Comparison of ENCODE assay signal across 8 cellular contexts in genomic region chr5:151214614-151215545, GRCh38. TPM values are rescaled to one million over a fixed set of nuclear protein-coding genes. Genes with fewer than 3 reads are reported as not detected.
DNase-seq lines count a peak whose midpoint lies in the region; ATAC-seq and FAIRE-seq lines count a peak whose summit lies in the region.

No MANE protein-coding gene starts in this region.

- peak overlapping the region; percentile 93 for H3K4me3 Mint-ChIP-seq in activated naive CD8-positive, alpha-beta T cell treated with anti-CD3 and anti-CD28 coated beads for 36 hours

- peak overlapping the region; percentile 81 for H3K27ac ChIP-seq in muscle layer of duodenum (ENCODE audit: low read length)

- no peaks in the 10 kb centered on the region for H3K27me3 ChIP-seq in muscle layer of duodenum (ENCODE audit: low read depth, low read length)

- H3K4me1 ChIP-seq in muscle layer of duodenum (ENCODE audit: control insufficient read depth in 1 of 2, insufficient read depth in 2 of 2, low read length in 2 of 2): peaks cover 35 to 59% of the 10 kb centered on the region in 2 donors

- peaks cover 0 to 3% of the 10 kb centered on the region in 2 donors for H3K36me3 ChIP-seq in muscle layer of duodenum (ENCODE audit: control insufficient read depth in 1 of 2, insufficient read depth in 2 of 2, low read length in 2 of 2)

- no peaks in the 10 kb centered on the region for H3K9me3 ChIP-seq in muscle layer of duodenum (ENCODE audit: control insufficient read depth in 1 of 2, low read length in 2 of 2)

- ATAC-seq in GM19468 (IDR thresholded peaks at IDR 0.05; ENCODE audit: extremely low read depth, unreplicated experiment) (peak; percentile 46), HG03565 (IDR thresholded peaks at IDR 0.05; ENCODE audit: unreplicated experiment) (peak; percentile 36)

- H3K27me3 Mint-ChIP-seq in activated naive CD8-positive, alpha-beta T cell treated with anti-CD3 and anti-CD28 coated beads for 36 hours: no peaks in the 10 kb centered on the region

- H3K4me3 ChIP-seq in GM08714 (ENCODE audit: low read length): peak overlapping the region; percentile 40; the same call in 1 of the 2 replicates
- peak overlapping the region; percentile 1 to 11 for H3K4me3 ChIP-seq in muscle layer of duodenum (ENCODE audit: low read depth in 1 of 2, low read length in 2 of 2)

- peaks cover 53% of the 10 kb centered on the region for H3K36me3 Mint-ChIP-seq in activated naive CD8-positive, alpha-beta T cell treated with anti-CD3 and anti-CD28 coated beads for 36 hours

- peak; percentile 47 for DNase-seq in activated naive CD8-positive, alpha-beta T cell treated with anti-CD3 and anti-CD28 coated beads for 36 hours
- DNase-seq in HuH-7.5 (ENCODE audit: low spot score) (no peak), frontal cortex (ENCODE audit: low spot score in 2 of 2) (no peak), NCI-H146 (lab: John Stamatoyannopoulos, UW) (no peak)

- H3K4me1 Mint-ChIP-seq in activated naive CD8-positive, alpha-beta T cell treated with anti-CD3 and anti-CD28 coated beads for 36 hours: peaks cover 82% of the 10 kb centered on the region

- FAIRE-seq in frontal cortex (lab: Jason Lieb, UNC): no peak

- H3K27ac Mint-ChIP-seq in activated naive CD8-positive, alpha-beta T cell treated with anti-CD3 and anti-CD28 coated beads for 36 hours: peak overlapping the region; percentile 95

- no peaks in the 10 kb centered on the region for H3K9me3 Mint-ChIP-seq in activated naive CD8-positive, alpha-beta T cell treated with anti-CD3 and anti-CD28 coated beads for 36 hours

RNA-seq across cellular contexts. Expression of gene CCDC69, which starts 9.0 kb away (rescaled TPM):
- total RNA-seq in activated naive CD8-positive, alpha-beta T cell treated with anti-CD3 and anti-CD28 coated beads for 36 hours: 10 to 100 TPM; 27.5 to 29.6 TPM
- 0.41 TPM for total RNA-seq in frontal cortex

RNA-seq across cellular contexts. Expression of gene GM2A, which starts 38.1 kb away (rescaled TPM):
- total RNA-seq in activated naive CD8-positive, alpha-beta T cell treated with anti-CD3 and anti-CD28 coated beads for 36 hours: 10 to 100 TPM; 18.0 to 18.8 TPM
- total RNA-seq in frontal cortex: 7.3 TPM

RNA-seq across cellular contexts. Expression of gene ANXA6, which starts 57.3 kb away (rescaled TPM):
- total RNA-seq in activated naive CD8-positive, alpha-beta T cell treated with anti-CD3 and anti-CD28 coated beads for 36 hours: 100 to 1,000 TPM; 407 to 417 TPM
- 48.9 TPM for total RNA-seq in frontal cortex

Comparison
In these comparisons a context has a peak if more than half of its experiments do, and no peak if none do; other contexts are left out.
1. RNA of gene CCDC69, which starts 9.0 kb away (total RNA-seq): 27.5 to 29.6 TPM in activated naive CD8-positive, alpha-beta T cell treated with anti-CD3 and anti-CD28 coated beads for 36 hours; 0.41 TPM in frontal cortex (single experiment); every median in the first group is over 10 times any median in the second.